In genomic region chr16:11265124-11265523, GRCh38 we compare ENCODE assay signal across 18 cellular contexts. TPM values are rescaled to one million over a fixed set of nuclear protein-coding genes. Genes with fewer than 3 reads are reported as not detected.
A peak's percentile ranks its signal among the peaks of the same experiment; 100 is the strongest.
DNase-seq lines count a peak whose midpoint lies in the region; ATAC-seq, FAIRE-seq and TF ChIP-seq lines count a peak whose summit lies in the region.
"Had no signal": no experiment of that assay in that cellular context is flagged by ENCODE, and none has a peak within 500 bp of the region (broad histone marks: within the 10 kb centered on the region; RNA-seq: fewer than 3 reads in every experiment).

No MANE protein-coding gene starts in this region.

- no peaks in the 10 kb centered on the region for H3K79me2 ChIP-seq in HepG2 (ENCODE audit: insufficient read depth, low read length)

- H3K27ac Mint-ChIP-seq in activated CD8-positive, alpha-beta T cell treated with anti-CD3 and anti-CD28 coated beads, Interleukin-2, amount 10 ng/mL, durations not matched to agents 7 days and 5 days: peak overlapping the region; percentile 88
- no peak overlapping the region for H3K27ac Mint-ChIP-seq in activated CD8-positive, alpha-beta T cell treated with anti-CD3 and anti-CD28 coated beads for 36 hours
- peak overlapping the region in 6 of 10 donors; percentile 35 to 92 (median 88) for H3K27ac Mint-ChIP-seq in naive thymus-derived CD8-positive, alpha-beta T cell
- H3K27ac Mint-ChIP-seq: HFFc6 had no signal

- ATAC-seq in activated CD8-positive, alpha-beta T cell treated with anti-CD3 and anti-CD28 coated beads, Interleukin-2, amount 10 ng/mL, durations not matched to agents 7 days and 5 days: no peak
- no peak for ATAC-seq in activated CD8-positive, alpha-beta T cell treated with anti-CD3 and anti-CD28 coated beads for 36 hours
- ATAC-seq in HepG2 (no peak), right lobe of liver (no peak), left colon (no peak)
- no peak for ATAC-seq in naive thymus-derived CD8-positive, alpha-beta T cell

- peaks cover 6% of the 10 kb centered on the region for H3K27me3 Mint-ChIP-seq in activated CD8-positive, alpha-beta T cell treated with anti-CD3 and anti-CD28 coated beads, Interleukin-2, amount 10 ng/mL, durations not matched to agents 7 days and 5 days (ENCODE audit: low read depth)
- no peaks in the 10 kb centered on the region for H3K27me3 Mint-ChIP-seq in activated CD8-positive, alpha-beta T cell treated with anti-CD3 and anti-CD28 coated beads for 36 hours
- H3K27me3 Mint-ChIP-seq in naive thymus-derived CD8-positive, alpha-beta T cell: no peaks in the 10 kb centered on the region
- H3K27me3 Mint-ChIP-seq: CD4-positive, CD25-positive, alpha-beta regulatory T cell had no signal

- H3K4me3 Mint-ChIP-seq in activated CD8-positive, alpha-beta T cell treated with anti-CD3 and anti-CD28 coated beads, Interleukin-2, amount 10 ng/mL, durations not matched to agents 7 days and 5 days: no peak overlapping the region
- no peak overlapping the region for H3K4me3 Mint-ChIP-seq in activated CD8-positive, alpha-beta T cell treated with anti-CD3 and anti-CD28 coated beads for 36 hours
- H3K4me3 Mint-ChIP-seq in naive thymus-derived CD8-positive, alpha-beta T cell: no peak overlapping the region
- H3K4me3 Mint-ChIP-seq: CD4-positive, CD25-positive, alpha-beta regulatory T cell; HFFc6 had no signal

- no peak overlapping the region for H3K27ac ChIP-seq in HepG2 (ENCODE audit: extremely low read length, insufficient read depth, low read length)
- H3K27ac ChIP-seq in right lobe of liver: no peak overlapping the region
- H3K27ac ChIP-seq: BLaER1 treated with 17β-estradiol and CSF1 and Interleukin-3, amounts not matched to agents 10 nM and 100 nM had no signal

- H3K27me3 ChIP-seq in HepG2 (ENCODE audit: control insufficient read depth in 1 of 2, insufficient read depth in 2 of 2, low read length in 2 of 2) (no peaks in the 10 kb centered on the region), right lobe of liver (no peaks in the 10 kb centered on the region)
- H3K27me3 ChIP-seq: BLaER1 treated with 17β-estradiol and CSF1 and Interleukin-3, amounts not matched to agents 10 nM and 100 nM had no signal

- POLR2A ChIA-PET in activated CD8-positive, alpha-beta T cell treated with anti-CD3 and anti-CD28 coated beads, Interleukin-2, amount 10 ng/mL, durations not matched to agents 7 days and 5 days (lab: Charles Lee): interaction anchor here (1.4 to 2.3 kb wide), 2 partner anchors 10 to 91 kb away, joined by 3 to 8 read pairs; partner anchors contain the start of gene SOCS1
- POLR2A ChIA-PET in activated CD8-positive, alpha-beta T cell treated with anti-CD3 and anti-CD28 coated beads for 36 hours (lab: Charles Lee): interaction anchor here (0.7 to 1.9 kb wide), 3 partner anchors 8 to 106 kb away, joined by 3 to 7 read pairs (median 4); partner anchors contain the start of gene PRM3
- POLR2A ChIA-PET in HepG2 (lab: Yijun Ruan, JAX): interaction anchor here (2.3 kb wide), 1 partner anchor 9 kb away, joined by 9 read pairs; the partner anchor contains the start of gene SOCS1
- POLR2A ChIA-PET in naive thymus-derived CD8-positive, alpha-beta T cell (lab: Charles Lee): interaction anchor here (0.6 to 4.2 kb wide), 3 partner anchors 10 to 298 kb away, joined by 4 to 27 read pairs (median 24); partner anchors contain the start of gene SOCS1

- H3K36me3 ChIP-seq in HepG2 (replicated peaks in 1 of 2; ENCODE audit: control insufficient read depth in 1 of 2, insufficient read depth in 2 of 2, low read length in 2 of 2) (no peaks in the 10 kb centered on the region), right lobe of liver (no peaks in the 10 kb centered on the region)
- H3K36me3 ChIP-seq: BLaER1 treated with 17β-estradiol and CSF1 and Interleukin-3, amounts not matched to agents 10 nM and 100 nM had no signal

- CTCF ChIA-PET in activated CD8-positive, alpha-beta T cell treated with anti-CD3 and anti-CD28 coated beads, Interleukin-2, amount 10 ng/mL, durations not matched to agents 7 days and 5 days (lab: Charles Lee): interaction anchor here (1.6 kb wide), 1 partner anchor 33 kb away, joined by 3 read pairs; no protein-coding TSS in a partner anchor
- CTCF ChIA-PET in activated CD8-positive, alpha-beta T cell treated with anti-CD3 and anti-CD28 coated beads for 36 hours (lab: Charles Lee): interaction anchor here (1.5 kb wide), 1 partner anchor 9 kb away, joined by 4 read pairs; the partner anchor contains the start of gene PRM3
- CTCF ChIA-PET in HepG2 (lab: Yijun Ruan, JAX; ENCODE audit: low intra/inter-chr PET ratio, low total read pairs): no interaction called here

- no peak for FAIRE-seq in HepG2 (lab: Jason Lieb, UNC)
- FAIRE-seq: GM19239, HTR-8/SVneo had no signal

- no TSS peak for BruUV-seq in HepG2 (replicated peaks; lab: Mats Ljungman, UMichigan)

- H2AFZ ChIP-seq in HepG2 (ENCODE audit: low read length): no peak overlapping the region

- peaks cover 38% of the 10 kb centered on the region for H3K4me1 Mint-ChIP-seq in activated CD8-positive, alpha-beta T cell treated with anti-CD3 and anti-CD28 coated beads, Interleukin-2, amount 10 ng/mL, durations not matched to agents 7 days and 5 days (ENCODE audit: low read depth)
- H3K4me1 Mint-ChIP-seq in activated CD8-positive, alpha-beta T cell treated with anti-CD3 and anti-CD28 coated beads for 36 hours (ENCODE audit: low read depth): peaks cover 28% of the 10 kb centered on the region
- H3K4me1 Mint-ChIP-seq in naive thymus-derived CD8-positive, alpha-beta T cell: peaks cover 14 to 28% (median 25%) of the 10 kb centered on the region in 4 donors

- TF ChIP-seq EP300 in HepG2 (IDR thresholded peaks at IDR 0.05; ENCODE audit: low read depth in 2 of 2, low read length in 2 of 2): no peak
- TF ChIP-seq EP300 in HepG2 (CRISPR knock-in tag; IDR thresholded peaks at IDR 0.05; ENCODE audit: borderline replicate concordance): no peak

- 69% methylated on average over 7 of the region's 7 CpGs for WGBS in HepG2 (ENCODE audit: low lambda C conversion rate)
- WGBS in right lobe of liver (ENCODE audit: insufficient coverage, low coverage, low lambda C conversion rate, missing lambda C conversion rate): 86% methylated on average over 2 of the region's 7 CpGs

- in situ Hi-C loops in HepG2 (cut with HindIII; ENCODE audit: extremely low pct_ligation_motif_present, low pct_unique_long_range_greater_than_20kb): no loop called here

- H3K9ac ChIP-seq in HepG2 (ENCODE audit: insufficient read depth, low read depth, low read length): no peak overlapping the region
- H3K9ac ChIP-seq: BLaER1 treated with 17β-estradiol and CSF1 and Interleukin-3, amounts not matched to agents 10 nM and 100 nM had no signal

- TF ChIP-seq CTCF in activated CD8-positive, alpha-beta T cell treated with anti-CD3 and anti-CD28 coated beads for 36 hours (IDR thresholded peaks at IDR 0.05): no peak
- TF ChIP-seq CTCF in HepG2 (CRISPR knock-in tag; IDR thresholded peaks at IDR 0.05): no peak
- no peak for TF ChIP-seq CTCF in right lobe of liver (IDR thresholded peaks at IDR 0.05)

- no peak for TF ChIP-seq POLR2A in HepG2 (IDR thresholded peaks at IDR 0.05; ENCODE audit: insufficient read depth in 1 of 2, low read depth in 2 of 2, low read length in 2 of 2)
- no peak for TF ChIP-seq POLR2A in right lobe of liver (IDR thresholded peaks at IDR 0.05)

- intact Hi-C loops in activated CD8-positive, alpha-beta T cell treated with anti-CD3 and anti-CD28 coated beads for 36 hours (cut with micrococcal nuclease): no loop called here
- intact Hi-C loops in HepG2 (cut with micrococcal nuclease; ENCODE audit: unreplicated experiment): no loop called here
- intact Hi-C loops in right lobe of liver (cut with DNase I): loop anchor here in 1 of 2 donors (10.0 kb wide), 1 partner anchor 80 kb away; the partner anchor contains the start of gene RMI2
- intact Hi-C loops in left colon (cut with DNase I, micrococcal nuclease): no loop called here

- no peaks in the 10 kb centered on the region for H3K9me3 Mint-ChIP-seq in activated CD8-positive, alpha-beta T cell treated with anti-CD3 and anti-CD28 coated beads, Interleukin-2, amount 10 ng/mL, durations not matched to agents 7 days and 5 days (ENCODE audit: insufficient read depth)
- no peaks in the 10 kb centered on the region for H3K9me3 Mint-ChIP-seq in activated CD8-positive, alpha-beta T cell treated with anti-CD3 and anti-CD28 coated beads for 36 hours
- H3K9me3 Mint-ChIP-seq in naive thymus-derived CD8-positive, alpha-beta T cell: peaks cover 0 to 2% (median 0%) of the 10 kb centered on the region in 9 donors
- H3K9me3 Mint-ChIP-seq: CD4-positive, CD25-positive, alpha-beta regulatory T cell; HFFc6 had no signal

- no peaks in the 10 kb centered on the region for H4K20me1 ChIP-seq in HepG2 (ENCODE audit: insufficient read depth, low read length)
- H4K20me1 ChIP-seq: BLaER1 treated with 17β-estradiol and CSF1 and Interleukin-3, amounts not matched to agents 10 nM and 100 nM had no signal

- peaks cover 87% of the 10 kb centered on the region for H3K4me1 ChIP-seq in HepG2 (ENCODE audit: insufficient read depth, low read length)
- no peaks in the 10 kb centered on the region for H3K4me1 ChIP-seq in right lobe of liver

- H3K9me3 ChIP-seq in HepG2 (ENCODE audit: low read length) (peaks cover 5% of the 10 kb centered on the region; the same call in 1 of the 2 replicates), right lobe of liver (no peaks in the 10 kb centered on the region)
- H3K9me3 ChIP-seq: BLaER1 treated with 17β-estradiol and CSF1 and Interleukin-3, amounts not matched to agents 10 nM and 100 nM had no signal

- TF ChIP-seq RAD21 in HepG2 (CRISPR knock-in tag; IDR thresholded peaks at IDR 0.05): no peak

- H3K4me2 ChIP-seq in HepG2 (ENCODE audit: low read depth, low read length): no peak overlapping the region

- no peak for DNase-seq in activated CD8-positive, alpha-beta T cell treated with anti-CD3 and anti-CD28 coated beads, Interleukin-2, amount 10 ng/mL, durations not matched to agents 7 days and 5 days
- no peak for DNase-seq in activated CD8-positive, alpha-beta T cell treated with anti-CD3 and anti-CD28 coated beads for 36 hours
- DNase-seq in HepG2 (ENCODE audit: low spot score) (no peak), right lobe of liver (no peak), left colon (no peak), hypothalamus (lab: John Stamatoyannopoulos, UW) (no peak)
- no peak for DNase-seq in naive thymus-derived CD8-positive, alpha-beta T cell
- DNase-seq: ACHN; CD4-positive, CD25-positive, alpha-beta regulatory T cell; DMS53; GF-D8; GOT3; HCEC 1CT; HFFc6 had no signal

- H3K36me3 Mint-ChIP-seq in activated CD8-positive, alpha-beta T cell treated with anti-CD3 and anti-CD28 coated beads, Interleukin-2, amount 10 ng/mL, durations not matched to agents 7 days and 5 days (ENCODE audit: low read depth): no peaks in the 10 kb centered on the region
- no peaks in the 10 kb centered on the region for H3K36me3 Mint-ChIP-seq in activated CD8-positive, alpha-beta T cell treated with anti-CD3 and anti-CD28 coated beads for 36 hours (ENCODE audit: low read depth)
- H3K36me3 Mint-ChIP-seq in naive thymus-derived CD8-positive, alpha-beta T cell: no peaks in the 10 kb centered on the region
- H3K36me3 Mint-ChIP-seq: CD4-positive, CD25-positive, alpha-beta regulatory T cell had no signal

- H3K4me3 ChIP-seq in HepG2 (replicated peaks in 1 of 3; ENCODE audit: insufficient read depth in 1 of 3, low read depth in 2 of 3, low read length in 3 of 3) (no peak overlapping the region), right lobe of liver (no peak overlapping the region)
- H3K4me3 ChIP-seq: BLaER1 treated with 17β-estradiol and CSF1 and Interleukin-3, amounts not matched to agents 10 nM and 100 nM had no signal

RNA-seq across cellular contexts. Expression of gene TNP2, which starts 4.0 kb away (rescaled TPM):
- total RNA-seq in activated CD8-positive, alpha-beta T cell treated with anti-CD3 and anti-CD28 coated beads, Interleukin-2, amount 10 ng/mL, durations not matched to agents 7 days and 5 days: not detected
- not detected for total RNA-seq in activated CD8-positive, alpha-beta T cell treated with anti-CD3 and anti-CD28 coated beads for 36 hours
- total RNA-seq in HepG2 (2016; rRNA removed; fragmentation: Illumina TruSeq; extraction: Trizol) (not detected in 2 replicates), right lobe of liver (not detected), left colon (not detected)
- not detected in 2 replicates for total RNA-seq in HepG2 (2016; cell fraction: cytosol; rRNA removed; fragmentation: Illumina TruSeq; extraction: Trizol; ENCODE audit: low read depth)
- not detected in 2 replicates for total RNA-seq in HepG2 (2016; cell fraction: insoluble cytoplasmic fraction; rRNA removed; fragmentation: Illumina TruSeq; extraction: Trizol)
- total RNA-seq in HepG2 (2016; cell fraction: membrane; rRNA removed; fragmentation: Illumina TruSeq; extraction: Trizol): not detected in 2 replicates
- total RNA-seq in HepG2 (2016; cell fraction: nucleus; rRNA removed; fragmentation: Illumina TruSeq; extraction: Trizol): not detected in 2 replicates
- polyA plus RNA-seq in HepG2 (2011; rRNA removed): not detected in 2 replicates
- polyA plus RNA-seq in HepG2 (2011; cell fraction: cytosol; rRNA removed): not detected in 2 replicates
- polyA plus RNA-seq in HepG2 (2011; cell fraction: nucleus; rRNA removed): not detected in 2 replicates
- polyA plus RNA-seq in HepG2 (2012): not detected in 2 replicates
- polyA plus RNA-seq in HepG2 (2016; cell fraction: cytosol; fragmentation: Illumina TruSeq; extraction: Trizol; ENCODE audit: low read depth): not detected in 2 replicates
- polyA plus RNA-seq in HepG2 (2016; cell fraction: insoluble cytoplasmic fraction; fragmentation: Illumina TruSeq; extraction: Trizol; ENCODE audit: low read depth): not detected in 2 replicates
- polyA plus RNA-seq in HepG2 (2016; cell fraction: membrane; fragmentation: Illumina TruSeq; extraction: Trizol; ENCODE audit: low read depth): not detected in 2 replicates
- not detected in 2 replicates for polyA plus RNA-seq in HepG2 (2016; cell fraction: nucleus; fragmentation: Illumina TruSeq; extraction: Trizol; ENCODE audit: insufficient read depth, low read depth)
- polyA minus RNA-seq in HepG2 (2011; rRNA and poly(A)+ RNA removed; ENCODE audit: low replicate concordance): not detected in 2 replicates
- polyA minus RNA-seq in HepG2 (2011; cell fraction: cytosol; rRNA and poly(A)+ RNA removed): not detected in 2 replicates
- polyA minus RNA-seq in HepG2 (2011; cell fraction: nucleus; rRNA and poly(A)+ RNA removed): not detected in 2 replicates
- total RNA-seq in naive thymus-derived CD8-positive, alpha-beta T cell: not detected
- polyA plus RNA-seq in naive thymus-derived CD8-positive, alpha-beta T cell: not detected
- total RNA-seq: A172; CD4-positive, CD25-positive, alpha-beta regulatory T cell; HFFc6 had no signal
- polyA plus RNA-seq: CD4-positive, CD25-positive, alpha-beta regulatory T cell had no signal

RNA-seq across cellular contexts. Expression of gene PRM3, which starts 8.3 kb away (rescaled TPM):
- total RNA-seq in activated CD8-positive, alpha-beta T cell treated with anti-CD3 and anti-CD28 coated beads, Interleukin-2, amount 10 ng/mL, durations not matched to agents 7 days and 5 days: not detected
- not detected for total RNA-seq in activated CD8-positive, alpha-beta T cell treated with anti-CD3 and anti-CD28 coated beads for 36 hours
- total RNA-seq in HepG2 (2016; rRNA removed; fragmentation: Illumina TruSeq; extraction: Trizol): not detected in 2 replicates
- total RNA-seq in HepG2 (2016; cell fraction: cytosol; rRNA removed; fragmentation: Illumina TruSeq; extraction: Trizol; ENCODE audit: low read depth): not detected in 2 replicates
- not detected in 2 replicates for total RNA-seq in HepG2 (2016; cell fraction: insoluble cytoplasmic fraction; rRNA removed; fragmentation: Illumina TruSeq; extraction: Trizol)
- total RNA-seq in HepG2 (2016; cell fraction: membrane; rRNA removed; fragmentation: Illumina TruSeq; extraction: Trizol): not detected in 2 replicates
- total RNA-seq in HepG2 (2016; cell fraction: nucleus; rRNA removed; fragmentation: Illumina TruSeq; extraction: Trizol): not detected in 2 replicates
- not detected in 2 replicates for polyA plus RNA-seq in HepG2 (2011; rRNA removed)
- polyA plus RNA-seq in HepG2 (2011; cell fraction: cytosol; rRNA removed): not detected in 2 replicates
- not detected in 2 replicates for polyA plus RNA-seq in HepG2 (2011; cell fraction: nucleus; rRNA removed)
- not detected in 2 replicates for polyA plus RNA-seq in HepG2 (2012)
- not detected in 2 replicates for polyA plus RNA-seq in HepG2 (2016; cell fraction: cytosol; fragmentation: Illumina TruSeq; extraction: Trizol; ENCODE audit: low read depth)
- not detected in 2 replicates for polyA plus RNA-seq in HepG2 (2016; cell fraction: insoluble cytoplasmic fraction; fragmentation: Illumina TruSeq; extraction: Trizol; ENCODE audit: low read depth)
- polyA plus RNA-seq in HepG2 (2016; cell fraction: membrane; fragmentation: Illumina TruSeq; extraction: Trizol; ENCODE audit: low read depth): not detected in 2 replicates
- polyA plus RNA-seq in HepG2 (2016; cell fraction: nucleus; fragmentation: Illumina TruSeq; extraction: Trizol; ENCODE audit: insufficient read depth, low read depth): not detected in 2 replicates
- polyA minus RNA-seq in HepG2 (2011; rRNA and poly(A)+ RNA removed; ENCODE audit: low replicate concordance): not detected in 2 replicates
- polyA minus RNA-seq in HepG2 (2011; cell fraction: cytosol; rRNA and poly(A)+ RNA removed): not detected in 2 replicates
- polyA minus RNA-seq in HepG2 (2011; cell fraction: nucleus; rRNA and poly(A)+ RNA removed): 2.8 TPM in 1 of 2 replicates, not detected in the other
- total RNA-seq in right lobe of liver: not detected
- total RNA-seq in naive thymus-derived CD8-positive, alpha-beta T cell: not detected
- polyA plus RNA-seq in naive thymus-derived CD8-positive, alpha-beta T cell: not detected
- not detected for total RNA-seq in left colon
- total RNA-seq: A172; CD4-positive, CD25-positive, alpha-beta regulatory T cell; HFFc6 had no signal
- polyA plus RNA-seq: CD4-positive, CD25-positive, alpha-beta regulatory T cell had no signal

RNA-seq across cellular contexts. Expression of gene SOCS1, which starts 9.1 kb away (rescaled TPM):
- 100 to 1,000 TPM; 170 to 174 TPM for total RNA-seq in activated CD8-positive, alpha-beta T cell treated with anti-CD3 and anti-CD28 coated beads, Interleukin-2, amount 10 ng/mL, durations not matched to agents 7 days and 5 days
- 10 to 100 TPM; 75.7 to 75.8 TPM for total RNA-seq in activated CD8-positive, alpha-beta T cell treated with anti-CD3 and anti-CD28 coated beads for 36 hours
- total RNA-seq in HepG2 (2016; rRNA removed; fragmentation: Illumina TruSeq; extraction: Trizol): 3.3 and 5.3 TPM in 2 replicates
- 5.4 and 8.1 TPM in 2 replicates for total RNA-seq in HepG2 (2016; cell fraction: cytosol; rRNA removed; fragmentation: Illumina TruSeq; extraction: Trizol; ENCODE audit: low read depth)
- total RNA-seq in HepG2 (2016; cell fraction: insoluble cytoplasmic fraction; rRNA removed; fragmentation: Illumina TruSeq; extraction: Trizol): 2.8 and 4.2 TPM in 2 replicates
- 9.1 and 10.9 TPM in 2 replicates for total RNA-seq in HepG2 (2016; cell fraction: membrane; rRNA removed; fragmentation: Illumina TruSeq; extraction: Trizol)
- total RNA-seq in HepG2 (2016; cell fraction: nucleus; rRNA removed; fragmentation: Illumina TruSeq; extraction: Trizol): 5.6 and 5.7 TPM in 2 replicates
- polyA plus RNA-seq in HepG2 (2011; rRNA removed): 6.3 and 9.4 TPM in 2 replicates
- polyA plus RNA-seq in HepG2 (2011; cell fraction: cytosol; rRNA removed): 5.3 and 8.4 TPM in 2 replicates
- 30.3 and 31.6 TPM in 2 replicates for polyA plus RNA-seq in HepG2 (2011; cell fraction: nucleus; rRNA removed)
- polyA plus RNA-seq in HepG2 (2012): 6.5 and 7.4 TPM in 2 replicates
- polyA plus RNA-seq in HepG2 (2016; cell fraction: cytosol; fragmentation: Illumina TruSeq; extraction: Trizol; ENCODE audit: low read depth): 5.5 and 7.8 TPM in 2 replicates
- 5.2 and 6.3 TPM in 2 replicates for polyA plus RNA-seq in HepG2 (2016; cell fraction: insoluble cytoplasmic fraction; fragmentation: Illumina TruSeq; extraction: Trizol; ENCODE audit: low read depth)
- 7.1 and 9.9 TPM in 2 replicates for polyA plus RNA-seq in HepG2 (2016; cell fraction: membrane; fragmentation: Illumina TruSeq; extraction: Trizol; ENCODE audit: low read depth)
- 8.1 and 8.6 TPM in 2 replicates for polyA plus RNA-seq in HepG2 (2016; cell fraction: nucleus; fragmentation: Illumina TruSeq; extraction: Trizol; ENCODE audit: insufficient read depth, low read depth)
- 3.9 and 31.0 TPM in 2 replicates for polyA minus RNA-seq in HepG2 (2011; rRNA and poly(A)+ RNA removed; ENCODE audit: low replicate concordance)
- polyA minus RNA-seq in HepG2 (2011; cell fraction: cytosol; rRNA and poly(A)+ RNA removed): 12.0 and 14.0 TPM in 2 replicates
- polyA minus RNA-seq in HepG2 (2011; cell fraction: nucleus; rRNA and poly(A)+ RNA removed): 44.8 and 46.1 TPM in 2 replicates
- total RNA-seq in right lobe of liver: 10 to 100 TPM in 3 of 6 experiments, 1 to 10 TPM in 2, under 1 TPM in 1; 0.88 to 26.6 (median 10.9) TPM
- 10 to 100 TPM; 15.8 to 16.5 TPM for total RNA-seq in naive thymus-derived CD8-positive, alpha-beta T cell
- 10 to 100 TPM; 13.5 to 24.0 (median 13.5) TPM for polyA plus RNA-seq in naive thymus-derived CD8-positive, alpha-beta T cell
- total RNA-seq in left colon: 1 to 10 TPM; 4.7 to 4.9 TPM
- total RNA-seq: A172 had no signal

RNA-seq across cellular contexts. Expression of gene PRM2, which starts 11.2 kb away (rescaled TPM):
- total RNA-seq in activated CD8-positive, alpha-beta T cell treated with anti-CD3 and anti-CD28 coated beads, Interleukin-2, amount 10 ng/mL, durations not matched to agents 7 days and 5 days: not detected
- not detected for total RNA-seq in activated CD8-positive, alpha-beta T cell treated with anti-CD3 and anti-CD28 coated beads for 36 hours
- not detected in 2 replicates for total RNA-seq in HepG2 (2016; rRNA removed; fragmentation: Illumina TruSeq; extraction: Trizol)
- total RNA-seq in HepG2 (2016; cell fraction: cytosol; rRNA removed; fragmentation: Illumina TruSeq; extraction: Trizol; ENCODE audit: low read depth): 0.61 TPM in 1 of 2 replicates, not detected in the other
- not detected in 2 replicates for total RNA-seq in HepG2 (2016; cell fraction: insoluble cytoplasmic fraction; rRNA removed; fragmentation: Illumina TruSeq; extraction: Trizol)
- total RNA-seq in HepG2 (2016; cell fraction: membrane; rRNA removed; fragmentation: Illumina TruSeq; extraction: Trizol): 0.28 and 0.52 TPM in 2 replicates
- not detected in 2 replicates for total RNA-seq in HepG2 (2016; cell fraction: nucleus; rRNA removed; fragmentation: Illumina TruSeq; extraction: Trizol)
- 0.54 TPM in 1 of 2 replicates, not detected in the other for polyA plus RNA-seq in HepG2 (2011; rRNA removed)
- 0.19 and 0.26 TPM in 2 replicates for polyA plus RNA-seq in HepG2 (2011; cell fraction: cytosol; rRNA removed)
- not detected in 2 replicates for polyA plus RNA-seq in HepG2 (2011; cell fraction: nucleus; rRNA removed)
- polyA plus RNA-seq in HepG2 (2012): not detected in 2 replicates
- polyA plus RNA-seq in HepG2 (2016; cell fraction: cytosol; fragmentation: Illumina TruSeq; extraction: Trizol; ENCODE audit: low read depth): 1.6 and 2.0 TPM in 2 replicates
- polyA plus RNA-seq in HepG2 (2016; cell fraction: insoluble cytoplasmic fraction; fragmentation: Illumina TruSeq; extraction: Trizol; ENCODE audit: low read depth): 0.56 TPM in 1 of 2 replicates, not detected in the other
- 0.55 and 0.73 TPM in 2 replicates for polyA plus RNA-seq in HepG2 (2016; cell fraction: membrane; fragmentation: Illumina TruSeq; extraction: Trizol; ENCODE audit: low read depth)
- not detected in 2 replicates for polyA plus RNA-seq in HepG2 (2016; cell fraction: nucleus; fragmentation: Illumina TruSeq; extraction: Trizol; ENCODE audit: insufficient read depth, low read depth)
- not detected in 2 replicates for polyA minus RNA-seq in HepG2 (2011; rRNA and poly(A)+ RNA removed; ENCODE audit: low replicate concordance)
- not detected in 2 replicates for polyA minus RNA-seq in HepG2 (2011; cell fraction: cytosol; rRNA and poly(A)+ RNA removed)
- polyA minus RNA-seq in HepG2 (2011; cell fraction: nucleus; rRNA and poly(A)+ RNA removed): not detected in 2 replicates
- not detected for total RNA-seq in right lobe of liver
- not detected for total RNA-seq in naive thymus-derived CD8-positive, alpha-beta T cell
- polyA plus RNA-seq in naive thymus-derived CD8-positive, alpha-beta T cell: not detected
- total RNA-seq in left colon: not detected
- total RNA-seq: A172; CD4-positive, CD25-positive, alpha-beta regulatory T cell; HFFc6 had no signal
- polyA plus RNA-seq: CD4-positive, CD25-positive, alpha-beta regulatory T cell had no signal

RNA-seq across cellular contexts. Expression of gene PRM1, which starts 16.0 kb away (rescaled TPM):
- not detected for total RNA-seq in activated CD8-positive, alpha-beta T cell treated with anti-CD3 and anti-CD28 coated beads, Interleukin-2, amount 10 ng/mL, durations not matched to agents 7 days and 5 days
- total RNA-seq in activated CD8-positive, alpha-beta T cell treated with anti-CD3 and anti-CD28 coated beads for 36 hours: not detected
- total RNA-seq in HepG2 (2016; rRNA removed; fragmentation: Illumina TruSeq; extraction: Trizol) (not detected in 2 replicates), right lobe of liver (not detected), left colon (not detected)
- not detected in 2 replicates for total RNA-seq in HepG2 (2016; cell fraction: cytosol; rRNA removed; fragmentation: Illumina TruSeq; extraction: Trizol; ENCODE audit: low read depth)
- total RNA-seq in HepG2 (2016; cell fraction: insoluble cytoplasmic fraction; rRNA removed; fragmentation: Illumina TruSeq; extraction: Trizol): not detected in 2 replicates
- not detected in 2 replicates for total RNA-seq in HepG2 (2016; cell fraction: membrane; rRNA removed; fragmentation: Illumina TruSeq; extraction: Trizol)
- total RNA-seq in HepG2 (2016; cell fraction: nucleus; rRNA removed; fragmentation: Illumina TruSeq; extraction: Trizol): not detected in 2 replicates
- polyA plus RNA-seq in HepG2 (2011; rRNA removed): not detected in 2 replicates
- polyA plus RNA-seq in HepG2 (2011; cell fraction: cytosol; rRNA removed): 0.44 TPM in 1 of 2 replicates, not detected in the other
- polyA plus RNA-seq in HepG2 (2011; cell fraction: nucleus; rRNA removed): not detected in 2 replicates
- polyA plus RNA-seq in HepG2 (2012): not detected in 2 replicates
- not detected in 2 replicates for polyA plus RNA-seq in HepG2 (2016; cell fraction: cytosol; fragmentation: Illumina TruSeq; extraction: Trizol; ENCODE audit: low read depth)
- not detected in 2 replicates for polyA plus RNA-seq in HepG2 (2016; cell fraction: insoluble cytoplasmic fraction; fragmentation: Illumina TruSeq; extraction: Trizol; ENCODE audit: low read depth)
- polyA plus RNA-seq in HepG2 (2016; cell fraction: membrane; fragmentation: Illumina TruSeq; extraction: Trizol; ENCODE audit: low read depth): not detected in 2 replicates
- not detected in 2 replicates for polyA plus RNA-seq in HepG2 (2016; cell fraction: nucleus; fragmentation: Illumina TruSeq; extraction: Trizol; ENCODE audit: insufficient read depth, low read depth)
- polyA minus RNA-seq in HepG2 (2011; rRNA and poly(A)+ RNA removed; ENCODE audit: low replicate concordance): not detected in 2 replicates
- not detected in 2 replicates for polyA minus RNA-seq in HepG2 (2011; cell fraction: cytosol; rRNA and poly(A)+ RNA removed)
- not detected in 2 replicates for polyA minus RNA-seq in HepG2 (2011; cell fraction: nucleus; rRNA and poly(A)+ RNA removed)
- total RNA-seq in naive thymus-derived CD8-positive, alpha-beta T cell: not detected
- not detected for polyA plus RNA-seq in naive thymus-derived CD8-positive, alpha-beta T cell
- total RNA-seq: A172; CD4-positive, CD25-positive, alpha-beta regulatory T cell; HFFc6 had no signal
- polyA plus RNA-seq: CD4-positive, CD25-positive, alpha-beta regulatory T cell had no signal
